Comparison of ENCODE assay signal across 9 cellular contexts in the genomic region with DNA sequence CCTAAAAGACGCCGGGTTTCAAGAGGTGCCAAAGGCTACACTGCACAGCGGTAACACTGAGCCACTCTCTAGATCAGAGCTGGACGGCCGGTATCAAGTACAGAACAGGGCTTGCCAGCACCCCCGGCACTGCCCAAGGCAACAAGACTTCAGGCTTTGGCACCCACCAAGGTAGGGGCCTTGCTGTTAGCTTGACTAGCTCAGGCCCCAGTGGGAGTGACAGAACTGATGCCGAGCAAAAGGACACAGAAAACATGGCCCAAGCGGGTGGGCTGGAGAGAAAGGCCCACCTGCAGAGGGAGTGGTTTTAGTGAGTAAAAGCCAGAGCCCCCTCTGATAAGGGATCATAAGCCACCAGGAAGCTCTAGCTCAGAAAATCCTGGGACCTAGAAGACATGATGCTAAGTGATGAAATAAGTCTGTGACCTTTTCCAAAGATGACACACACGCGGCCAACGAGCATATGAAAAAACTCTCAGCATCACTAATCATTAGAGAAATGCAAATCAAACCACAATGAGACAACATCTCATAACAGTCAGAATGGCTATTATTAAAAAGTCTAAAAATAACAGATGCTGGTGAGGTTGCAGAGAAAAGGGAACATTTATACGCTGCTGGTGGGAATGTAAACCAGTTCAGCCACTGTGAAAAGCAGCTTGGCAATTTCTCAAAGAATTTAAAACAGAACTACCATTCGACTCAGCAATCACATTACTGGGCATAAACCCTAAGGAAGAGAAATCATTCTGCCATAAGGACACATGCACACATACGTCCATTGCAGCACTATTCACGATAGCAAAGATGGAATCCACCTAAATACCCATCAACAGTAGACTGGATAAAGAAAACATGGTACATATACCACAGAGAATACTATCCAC. TPM values are rescaled to one million over a fixed set of nuclear protein-coding genes. Genes with fewer than 3 reads are reported as not detected.
DNase-seq lines count a peak whose midpoint lies in the region; ATAC-seq and TF ChIP-seq lines count a peak whose summit lies in the region.
"Had no signal": no experiment of that assay in that cellular context is flagged by ENCODE, and none has a peak within 500 bp of the region (broad histone marks: within the 10 kb centered on the region; RNA-seq: fewer than 3 reads in every experiment).

No MANE protein-coding gene starts in this region.

- H3K9me3 ChIP-seq in OCI-LY1 (ENCODE audit: low read length) (no peaks in the 10 kb centered on the region), colonic mucosa (no peaks in the 10 kb centered on the region)

- H3K4me3 Mint-ChIP-seq in osteocyte (ENCODE audit: unreplicated experiment), result no peak overlapping the region

- H3K27ac ChIP-seq in OCI-LY1 (ENCODE audit: low read depth, low read length, poor library complexity, severe bottlenecking) (peak overlapping the region; percentile 99), colonic mucosa (peak overlapping the region; percentile 75)

- H3K4me3 ChIP-seq in OCI-LY1 (ENCODE audit: low read depth, low read length, poor library complexity, severe bottlenecking), result peak overlapping the region; percentile 43
- H3K4me3 ChIP-seq in colonic mucosa, result no peak overlapping the region

- no peaks in the 10 kb centered on the region for H3K9me2 ChIP-seq in OCI-LY1 (ENCODE audit: low read depth, low read length)

- peaks cover 69% of the 10 kb centered on the region for H3K4me1 Mint-ChIP-seq in osteocyte (ENCODE audit: unreplicated experiment)

- peak overlapping the region; percentile 88 for H3K27ac Mint-ChIP-seq in osteocyte (ENCODE audit: unreplicated experiment)

- H3K27me3 Mint-ChIP-seq in osteocyte (ENCODE audit: unreplicated experiment), result no peaks in the 10 kb centered on the region

- H3K27me3 ChIP-seq in OCI-LY1 (ENCODE audit: insufficient read depth, low read length) (no peaks in the 10 kb centered on the region), colonic mucosa (no peaks in the 10 kb centered on the region)

- H3F3A ChIP-seq in OCI-LY1 (ENCODE audit: insufficient read depth, low read length), result peaks cover 14% of the 10 kb centered on the region

- H3K4me2 ChIP-seq in OCI-LY1 (ENCODE audit: low read length), result peak overlapping the region; percentile 71

- peaks cover 19% of the 10 kb centered on the region; the same call in 1 of the 2 replicates for H3K79me2 ChIP-seq in OCI-LY1 (ENCODE audit: insufficient read depth, low read length)

- peaks cover 93% of the 10 kb centered on the region for H3K4me1 ChIP-seq in OCI-LY1 (ENCODE audit: insufficient read depth, low read length, severe bottlenecking)
- H3K4me1 ChIP-seq in colonic mucosa, result peaks cover 35% of the 10 kb centered on the region

- no peaks in the 10 kb centered on the region for H3K9me3 Mint-ChIP-seq in osteocyte (ENCODE audit: unreplicated experiment)

- no peak for ATAC-seq in GM18519 (IDR thresholded peaks at IDR 0.05; ENCODE audit: low FRiP score, unreplicated experiment)

- H3K9ac ChIP-seq in OCI-LY1 (ENCODE audit: low read length), result peak overlapping the region; percentile 67
- H3K9ac ChIP-seq in colonic mucosa (ENCODE audit: low read depth in 2 of 2, low read length in 2 of 2), result peak overlapping the region in 1 of 2 donors; percentile 70

- intact Hi-C loops in colonic mucosa (cut with DNase I), result no loop called here

- peaks cover 3% of the 10 kb centered on the region for H3K36me3 Mint-ChIP-seq in osteocyte (ENCODE audit: unreplicated experiment)

- H2AFZ ChIP-seq in OCI-LY1 (ENCODE audit: low read length), result no peak overlapping the region

- no peaks in the 10 kb centered on the region for H4K20me1 ChIP-seq in OCI-LY1 (ENCODE audit: insufficient read depth, low read length)

- DNase-seq in activated naive CD4-positive, alpha-beta T cell treated with Interleukin-2 at 50 U/mL for 16 hours, result peak; percentile 65
- no peak for DNase-seq in activated naive CD4-positive, alpha-beta T cell (lab: John Stamatoyannopoulos, UW)
- DNase-seq in colonic mucosa (no peak), osteocyte (ENCODE audit: extremely low spot score, unreplicated experiment) (no peak), activated gamma-delta T cell treated with Interleukin-2 at 50 U/mL for 16 hours (no peak), DMS114 treated with DMSO at 0.1 percent for 48 hours (lab: John Stamatoyannopoulos, UW; ENCODE audit: unreplicated experiment) (no peak)
- DNase-seq: DND-41 had no signal

- TF ChIP-seq CTCF in OCI-LY1 (IDR thresholded peaks at IDR 0.05; ENCODE audit: low read length) (no peak), colonic mucosa (IDR thresholded peaks at IDR 0.05) (no peak), osteocyte (IDR thresholded peaks at IDR 0.05) (no peak)

- peaks cover 38% of the 10 kb centered on the region for H3K36me3 ChIP-seq in OCI-LY1 (ENCODE audit: insufficient read depth, low read length)
- no peaks in the 10 kb centered on the region for H3K36me3 ChIP-seq in colonic mucosa

RNA-seq across cellular contexts. Expression of gene EHD1, which starts 12.9 kb away (rescaled TPM):
- total RNA-seq in colonic mucosa (10 to 100 TPM; 66.5 to 72.3 TPM), osteocyte (57.4 and 61.0 TPM in 2 replicates)

RNA-seq across cellular contexts. Expression of gene CDC42BPG, which starts 21.1 kb away (rescaled TPM):
- total RNA-seq in colonic mucosa (10 to 100 TPM; 29.3 to 41.6 TPM), osteocyte (0.68 and 1.7 TPM in 2 replicates)

RNA-seq across cellular contexts. Expression of gene ATG2A, which starts 51.5 kb away (rescaled TPM):
- 10 to 100 TPM; 30.6 to 32.8 TPM for total RNA-seq in colonic mucosa
- 23.6 and 28.7 TPM in 2 replicates for total RNA-seq in osteocyte

RNA-seq across cellular contexts. Expression of gene MEN1, which starts 55.2 kb away (rescaled TPM):
- total RNA-seq in colonic mucosa, result 10 to 100 TPM; 21.1 to 45.5 TPM
- 27.1 and 29.2 TPM in 2 replicates for total RNA-seq in osteocyte

RNA-seq across cellular contexts. Expression of gene PPP2R5B, which starts 59.0 kb away (rescaled TPM):
- total RNA-seq in colonic mucosa (10 to 100 TPM; 18.6 to 36.1 TPM), osteocyte (21.3 and 26.8 TPM in 2 replicates)

Comparison
In these comparisons a context has a peak if more than half of its experiments do, and no peak if none do; other contexts are left out.
1. RNA of gene CDC42BPG, which starts 21.1 kb away (total RNA-seq): 29.3 to 41.6 TPM in colonic mucosa; 0.68 to 1.7 TPM in osteocyte; every median in the first group is over 10 times any median in the second.